Comparison of ENCODE assay signal across 24 cellular contexts in the genomic region with DNA sequence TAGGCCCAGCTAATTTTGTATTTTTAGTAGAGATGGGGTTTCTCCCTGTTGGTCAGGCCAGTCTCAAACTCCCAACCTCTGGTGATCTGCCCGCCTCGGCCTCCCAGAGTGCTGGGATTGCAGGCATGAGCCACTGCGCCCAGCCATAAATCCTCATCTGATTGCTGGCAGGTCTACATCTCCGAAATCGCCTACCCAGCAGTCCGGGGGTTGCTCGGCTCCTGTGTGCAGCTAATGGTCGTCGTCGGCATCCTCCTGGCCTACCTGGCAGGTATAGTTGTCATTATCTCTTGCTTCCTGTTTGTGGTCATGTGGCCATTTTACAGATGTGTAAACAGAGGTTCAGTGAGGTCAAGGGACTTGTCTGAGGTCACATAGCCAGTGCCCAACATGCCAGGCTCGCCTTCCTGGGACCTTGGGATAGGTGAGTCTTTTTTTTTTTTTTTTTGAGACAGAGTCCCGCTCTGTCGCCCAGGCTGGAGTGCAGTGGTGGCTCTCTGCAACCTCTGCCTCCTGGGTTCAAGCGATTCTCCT.
"Had no signal": no experiment of that assay in that cellular context is flagged by ENCODE, and none has a peak within 500 bp of the region (broad histone marks: within the 10 kb centered on the region; RNA-seq: fewer than 3 reads in every experiment).

No MANE protein-coding gene starts in this region.

- H3K4me3 ChIP-seq: ascending aorta, body of pancreas, SJCRH30 had no signal

- H3K4me2 ChIP-seq: SK-N-SH had no signal

- DNase-seq: activated CD4-positive, alpha-beta T cell treated with anti-CD3 and anti-CD28 coated beads for 48 hours; activated CD4-positive, alpha-beta T cell treated with anti-CD3 and anti-CD28 coated beads, Interleukin-2, amount 50 U/mL, for 48 hours; activated CD4-positive, CD25-positive, alpha-beta regulatory T cell treated with anti-CD3 and anti-CD28 coated beads, Interleukin-2, amount 50 U/mL, for 72 hours; activated CD8-positive, alpha-beta memory T cell treated with anti-CD3 and anti-CD28 coated beads for 24 hours; activated effector memory CD4-positive, alpha-beta T cell treated with anti-CD3 and anti-CD28 coated beads, Interleukin-2, amount 50 U/mL, for 16 hours; activated naive CD4-positive, alpha-beta T cell treated with Interleukin-2 at 50 U/mL for 16 hours; activated naive CD8-positive, alpha-beta T cell treated with anti-CD3 and anti-CD28 coated beads, Interleukin-2, amount 50 U/mL, for 24 hours; activated T-cell treated with anti-CD3 and anti-CD28 coated beads, Interleukin-2, amount 50 U/mL, for 4 hours; amniotic stem cell; body of pancreas; NCI-H1092; NCI-H1417; NCI-H2029; NCI-H345; NCI-H510A; NCI-H526 treated with DMSO at 0.1 percent for 48 hours; SJCRH30; SK-N-SH; T-helper 1 cell had no signal

- H3K27ac Mint-ChIP-seq: activated naive CD4-positive, alpha-beta T cell treated with anti-CD3 and anti-CD28 coated beads, Interleukin-2, amount 50 U/mL, for 72 hours; activated naive CD8-positive, alpha-beta T cell treated with anti-CD3 and anti-CD28 coated beads, Interleukin-2, amount 50 U/mL, for 24 hours; WTC11 had no signal

- H3K27me3 ChIP-seq: ascending aorta, body of pancreas, SJCRH30 had no signal

- H3K27ac ChIP-seq: ascending aorta, body of pancreas, KMS-11, SJCRH30 had no signal

- H3K4me3 Mint-ChIP-seq: activated naive CD8-positive, alpha-beta T cell treated with anti-CD3 and anti-CD28 coated beads, Interleukin-2, amount 50 U/mL, for 24 hours; WTC11 had no signal

- H3K36me3 Mint-ChIP-seq: WTC11 had no signal

- H3K9ac ChIP-seq: KMS-11, SK-N-SH had no signal

- H3K36me3 ChIP-seq: SJCRH30 had no signal

- H3K9me3 ChIP-seq: ascending aorta, body of pancreas, SJCRH30, SK-N-SH had no signal

- ATAC-seq: activated naive CD4-positive, alpha-beta T cell treated with anti-CD3 and anti-CD28 coated beads, Interleukin-2, amount 50 U/mL, for 72 hours; activated naive CD8-positive, alpha-beta T cell treated with anti-CD3 and anti-CD28 coated beads, Interleukin-2, amount 50 U/mL, for 24 hours; activated T-cell treated with anti-CD3 and anti-CD28 coated beads, Interleukin-2, amount 50 U/mL, for 4 hours; body of pancreas; Right ventricle myocardium inferior; WTC11 had no signal

- H3K9me3 Mint-ChIP-seq: activated naive CD4-positive, alpha-beta T cell treated with anti-CD3 and anti-CD28 coated beads, Interleukin-2, amount 50 U/mL, for 72 hours; activated naive CD8-positive, alpha-beta T cell treated with anti-CD3 and anti-CD28 coated beads, Interleukin-2, amount 50 U/mL, for 24 hours; activated T-cell treated with anti-CD3 and anti-CD28 coated beads, Interleukin-2, amount 50 U/mL, for 4 hours; WTC11 had no signal
